ENCODE assay signal across 21 cellular contexts in the genomic region with DNA sequence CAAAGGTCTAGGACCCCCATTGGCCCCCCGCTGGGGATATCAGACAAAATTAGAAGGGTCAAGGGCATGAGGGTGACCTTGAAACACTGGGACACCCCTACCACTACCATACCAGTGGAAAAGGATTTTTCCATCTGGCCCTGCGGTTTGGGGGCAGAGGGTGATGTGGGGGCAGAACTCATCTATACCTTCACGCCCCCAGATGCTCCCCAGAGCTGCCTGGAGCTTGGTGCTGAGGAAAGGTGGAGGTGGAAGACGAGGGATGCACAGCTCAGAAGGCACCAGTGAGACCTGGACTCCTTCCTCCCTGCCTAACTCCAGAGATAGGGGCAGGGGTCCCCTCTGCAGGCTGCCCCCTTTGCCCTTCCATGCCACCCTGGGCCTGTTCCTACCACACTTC. TPM values are rescaled to one million over a fixed set of nuclear protein-coding genes. Genes with fewer than 3 reads are reported as not detected.
"Had no signal": no experiment of that assay in that cellular context is flagged by ENCODE, and none has a peak within 500 bp of the region (broad histone marks: within the 10 kb centered on the region; RNA-seq: fewer than 3 reads in every experiment).

No MANE protein-coding gene starts in this region.

- H3K36me3 ChIP-seq: ovary, sigmoid colon, suprapubic skin, thyroid gland had no signal

- DNase-seq: cortex of kidney; dorsolateral prefrontal cortex; effector CD8-positive, alpha-beta T cell; immature natural killer cell; mammary epithelial cell; mucosa of descending colon; naive thymus-derived CD8-positive, alpha-beta T cell; nucleus accumbens; ovary; sigmoid colon; small intestine; stimulated activated CD4-positive, alpha-beta T cell treated with anti-CD3 and anti-CD28 coated beads, Interleukin-4, amount 100 ng/mL, for 1 hour; stimulated activated CD8-positive, alpha-beta memory T cell treated with anti-CD3 and anti-CD28 coated beads, Interleukin-4, amount 100 ng/mL, for 48 hours; stimulated activated naive CD8-positive, alpha-beta T cell treated with anti-CD3 and anti-CD28 coated beads, Interleukin-15, Interleukin-2, amounts not matched to agents 100 U/mL and 50 U/mL, for 24 hours; thyroid gland had no signal

- H3K9me3 ChIP-seq: mucosa of descending colon, ovary, sigmoid colon, suprapubic skin, thyroid gland had no signal

- FAIRE-seq: frontal cortex, keratinocyte, small intestine had no signal

- H3K4me1 ChIP-seq: sigmoid colon, suprapubic skin, thyroid gland had no signal

- H3K27me3 ChIP-seq: ovary, suprapubic skin, thyroid gland had no signal

- H3K27ac ChIP-seq: dorsolateral prefrontal cortex, ovary, suprapubic skin, thyroid gland had no signal

- ATAC-seq: mucosa of descending colon; naive thymus-derived CD8-positive, alpha-beta T cell; stimulated activated effector memory CD8-positive, alpha-beta T cell treated with anti-CD3 and anti-CD28 coated beads, Interleukin-12 subunit alpha, Interleukin-12 subunit beta, amount 100 ng/mL, for 72 hours; stimulated activated naive CD8-positive, alpha-beta T cell treated with anti-CD3 and anti-CD28 coated beads, Interleukin-15, Interleukin-2, amounts not matched to agents 100 U/mL and 50 U/mL, for 24 hours had no signal

- H3K4me3 ChIP-seq: mucosa of descending colon, ovary, sigmoid colon, thyroid gland had no signal

RNA-seq across cellular contexts. Expression of gene COX4I2, which starts 1.1 kb away (rescaled TPM):
- total RNA-seq: fibroblast of lung; mammary epithelial cell; naive thymus-derived CD8-positive, alpha-beta T cell had no signal
- polyA plus RNA-seq: fibroblast of lung; immature natural killer cell; keratinocyte; mammary epithelial cell; naive thymus-derived CD8-positive, alpha-beta T cell; neural cell had no signal
